14 cellular contexts compared by ENCODE assay signal in the genomic region with DNA sequence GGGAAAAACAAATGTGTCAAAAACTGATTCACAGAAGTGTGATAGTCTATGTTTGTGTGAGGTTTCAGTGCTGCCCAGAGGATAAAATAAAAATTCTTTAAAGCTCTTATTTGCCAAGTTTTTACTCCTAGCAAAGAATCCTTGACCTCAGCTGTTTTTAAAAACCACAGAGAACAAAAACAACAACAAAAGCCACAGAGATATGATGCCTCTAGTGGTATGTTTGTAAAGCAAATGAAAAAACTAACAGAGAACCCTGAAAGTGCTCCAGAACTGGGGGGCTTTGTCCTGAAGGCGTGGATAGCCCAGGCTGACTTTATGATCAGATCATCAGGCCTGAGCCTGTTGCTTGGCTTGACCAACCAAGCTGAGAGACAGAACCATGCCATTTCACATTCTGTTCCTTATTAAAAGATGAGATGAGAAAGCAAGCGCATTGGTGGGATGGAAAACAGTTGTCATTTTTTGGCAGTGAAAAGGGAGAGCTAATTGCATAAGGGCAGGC.
DNase-seq lines count a peak whose midpoint lies in the region; ATAC-seq, FAIRE-seq and TF ChIP-seq lines count a peak whose summit lies in the region.
"Had no signal": no experiment of that assay in that cellular context is flagged by ENCODE, and none has a peak within 500 bp of the region (broad histone marks: within the 10 kb centered on the region; RNA-seq: fewer than 3 reads in every experiment).

No MANE protein-coding gene starts in this region.

- no peak overlapping the region for H2AFZ ChIP-seq in osteoblast (ENCODE audit: low read length)

- no peaks in the 10 kb centered on the region for H3K79me2 ChIP-seq in osteoblast (ENCODE audit: insufficient read depth, low read length)

- peaks cover 10% of the 10 kb centered on the region for H4K20me1 ChIP-seq in osteoblast (ENCODE audit: insufficient read depth, low read length)

- H3K4me1 ChIP-seq in osteoblast (ENCODE audit: insufficient read depth, low read length), result peaks cover 9% of the 10 kb centered on the region
- H3K4me1 ChIP-seq: body of pancreas had no signal

- TF ChIP-seq CTCF in HFF-Myc (IDR thresholded peaks at IDR 0.05; ENCODE audit: low read depth, low read length, missing control alignments), result peak; percentile 13
- TF ChIP-seq CTCF in osteoblast (IDR thresholded peaks at IDR 0.05; ENCODE audit: extremely low read depth, low read depth, low read length), result peak; percentile 16

- ATAC-seq in HG03159 (IDR thresholded peaks at IDR 0.05; ENCODE audit: unreplicated experiment), result no peak
- ATAC-seq in HG02623 (IDR thresholded peaks at IDR 0.05; ENCODE audit: unreplicated experiment), result no peak
- ATAC-seq: body of pancreas had no signal

- no peak overlapping the region for H3K27ac ChIP-seq in osteoblast (ENCODE audit: low read depth, low read length)
- H3K27ac ChIP-seq: body of pancreas had no signal

- H3K27me3 ChIP-seq in osteoblast (ENCODE audit: insufficient read depth, low read length), result no peaks in the 10 kb centered on the region
- H3K27me3 ChIP-seq: body of pancreas had no signal

- H3K36me3 ChIP-seq in osteoblast (ENCODE audit: insufficient read depth, low read length), result no peaks in the 10 kb centered on the region

- H3K4me2 ChIP-seq in osteoblast (ENCODE audit: insufficient read depth, low read length), result no peak overlapping the region

- peak; percentile 53 for DNase-seq in AG08395 (ENCODE audit: low spot score)
- no peak for DNase-seq in HFF-Myc (ENCODE audit: extremely low read depth, low read depth)
- no peak for DNase-seq in osteoblast (ENCODE audit: insufficient read length, low spot score, missing footprints)
- DNase-seq in AG08396 (ENCODE audit: low spot score), result no peak
- no peak for DNase-seq in NCI-H1417 treated with DMSO at 0.1 percent for 48 hours (lab: John Stamatoyannopoulos, UW)
- DNase-seq: AML-193, DMS53, H7, nucleus accumbens, OCI-M1 had no signal

- peak; percentile 81 for FAIRE-seq in endometrium (lab: Jason Lieb, UNC)

- no peak overlapping the region for H3K4me3 ChIP-seq in HFF-Myc (replicated peaks; ENCODE audit: low read depth, low read length)
- H3K4me3 ChIP-seq in osteoblast (ENCODE audit: insufficient read depth, low read length), result no peak overlapping the region
- H3K4me3 ChIP-seq: body of pancreas had no signal

- H3K9me3 ChIP-seq in osteoblast (ENCODE audit: low read depth, low read length), result no peaks in the 10 kb centered on the region
- H3K9me3 ChIP-seq: body of pancreas had no signal
